Comparison of ENCODE assay signal across 8 cellular contexts in genomic region chr6:28587011-28587745, GRCh38.
A peak's percentile ranks its signal among the peaks of the same experiment; 100 is the strongest.
DNase-seq lines count a peak whose midpoint lies in the region; ATAC-seq and TF ChIP-seq lines count a peak whose summit lies in the region.

No MANE protein-coding gene starts in this region.

- H3K27ac Mint-ChIP-seq in activated CD8-positive, alpha-beta T cell treated with anti-CD3 and anti-CD28 coated beads, Interleukin-2, amount 10 ng/mL, durations not matched to agents 7 days and 5 days = peak overlapping the region; percentile 27
- H3K27ac Mint-ChIP-seq in endodermal cell = peak overlapping the region; percentile 95

- POLR2A ChIA-PET in activated CD8-positive, alpha-beta T cell treated with anti-CD3 and anti-CD28 coated beads, Interleukin-2, amount 10 ng/mL, durations not matched to agents 7 days and 5 days (lab: Charles Lee) = no interaction called here

- H3K36me3 ChIP-seq in endodermal cell (ENCODE audit: control insufficient read depth, insufficient read depth, low read length) (no peaks in the 10 kb centered on the region), mucosa of stomach (ENCODE audit: control insufficient read depth, insufficient read depth, low read length) (no peaks in the 10 kb centered on the region)

- H3K36me3 Mint-ChIP-seq in activated CD8-positive, alpha-beta T cell treated with anti-CD3 and anti-CD28 coated beads, Interleukin-2, amount 10 ng/mL, durations not matched to agents 7 days and 5 days (ENCODE audit: low read depth) = peaks cover 7% of the 10 kb centered on the region
- peaks cover 3% of the 10 kb centered on the region for H3K36me3 Mint-ChIP-seq in endodermal cell (ENCODE audit: low read depth)

- peaks cover 42% of the 10 kb centered on the region for H3K4me1 Mint-ChIP-seq in activated CD8-positive, alpha-beta T cell treated with anti-CD3 and anti-CD28 coated beads, Interleukin-2, amount 10 ng/mL, durations not matched to agents 7 days and 5 days (ENCODE audit: low read depth)
- H3K4me1 Mint-ChIP-seq in endodermal cell = peaks cover 38% of the 10 kb centered on the region

- peak overlapping the region; percentile 88 for H3K4me3 ChIP-seq in endodermal cell (ENCODE audit: low read length)
- H3K4me3 ChIP-seq in mucosa of stomach (ENCODE audit: low read length) = peak overlapping the region; percentile 39

- H3K9ac ChIP-seq in endodermal cell (ENCODE audit: extremely low read depth, low read length, poor library complexity, severe bottlenecking) = peak overlapping the region; percentile 63
- peak overlapping the region; percentile 43 for H3K9ac ChIP-seq in mucosa of stomach (ENCODE audit: low read length)

- H3K9me3 ChIP-seq in endodermal cell (ENCODE audit: control insufficient read depth, low read length) (no peaks in the 10 kb centered on the region), mucosa of stomach (ENCODE audit: control insufficient read depth, low read length) (no peaks in the 10 kb centered on the region)

- peaks cover 3% of the 10 kb centered on the region for H3K9me3 Mint-ChIP-seq in activated CD8-positive, alpha-beta T cell treated with anti-CD3 and anti-CD28 coated beads, Interleukin-2, amount 10 ng/mL, durations not matched to agents 7 days and 5 days (ENCODE audit: insufficient read depth)
- no peaks in the 10 kb centered on the region for H3K9me3 Mint-ChIP-seq in endodermal cell

- CTCF ChIA-PET in activated CD8-positive, alpha-beta T cell treated with anti-CD3 and anti-CD28 coated beads, Interleukin-2, amount 10 ng/mL, durations not matched to agents 7 days and 5 days (lab: Charles Lee) = interaction anchor here (1.3 kb wide), 1 partner anchor 231 kb away, joined by 3 read pairs; no protein-coding TSS in a partner anchor

- DNase-seq in NCI-H2227 (lab: John Stamatoyannopoulos, UW; ENCODE audit: unreplicated experiment) (peak; percentile 93), endodermal cell (peak; percentile 94), dermis blood vessel endothelial cell (no peak)
- peak; percentile 65 for DNase-seq in activated CD8-positive, alpha-beta T cell treated with anti-CD3 and anti-CD28 coated beads, Interleukin-2, amount 10 ng/mL, durations not matched to agents 7 days and 5 days
- DNase-seq in stimulated activated CD8-positive, alpha-beta memory T cell treated with anti-CD3 and anti-CD28 coated beads, Interleukin-7, amount 100 ng/mL, for 48 hours (ENCODE audit: extremely low read depth in 1 of 2, low read depth in 1 of 2) = peak; percentile 47

- 1 to 2% methylated on average over 27 to 40 of the region's 40 CpGs for WGBS in endodermal cell (ENCODE audit: insufficient coverage in 1 of 2, insufficient read length in 1 of 2), 2 experiments

- peaks cover 61% of the 10 kb centered on the region for H3K27me3 Mint-ChIP-seq in activated CD8-positive, alpha-beta T cell treated with anti-CD3 and anti-CD28 coated beads, Interleukin-2, amount 10 ng/mL, durations not matched to agents 7 days and 5 days (ENCODE audit: low read depth)
- peaks cover 22% of the 10 kb centered on the region for H3K27me3 Mint-ChIP-seq in endodermal cell (ENCODE audit: insufficient read depth)

- H3K27ac ChIP-seq in endodermal cell (ENCODE audit: low read depth, low read length) = no peak overlapping the region

- peaks cover 22% of the 10 kb centered on the region for H3K4me1 ChIP-seq in endodermal cell (ENCODE audit: control insufficient read depth, insufficient read depth, low read length)
- peaks cover 6% of the 10 kb centered on the region for H3K4me1 ChIP-seq in mucosa of stomach (ENCODE audit: control insufficient read depth, insufficient read depth, low read length)

- H3K27me3 ChIP-seq in endodermal cell (ENCODE audit: control insufficient read depth, insufficient read depth, low read length, poor library complexity, severe bottlenecking) = peaks cover 13% of the 10 kb centered on the region
- H3K27me3 ChIP-seq in mucosa of stomach (ENCODE audit: control insufficient read depth, insufficient read depth, low read length) = peaks cover 41% of the 10 kb centered on the region

- H3K4me3 Mint-ChIP-seq in activated CD8-positive, alpha-beta T cell treated with anti-CD3 and anti-CD28 coated beads, Interleukin-2, amount 10 ng/mL, durations not matched to agents 7 days and 5 days = peak overlapping the region; percentile 75
- H3K4me3 Mint-ChIP-seq in endodermal cell = peak overlapping the region; percentile 84

- ATAC-seq in GM18519 (IDR thresholded peaks at IDR 0.05; ENCODE audit: low FRiP score, unreplicated experiment) (peak; percentile 70), HG02938 (IDR thresholded peaks at IDR 0.05; ENCODE audit: unreplicated experiment) (peak; percentile 65)
- peak; percentile 85 for ATAC-seq in activated CD8-positive, alpha-beta T cell treated with anti-CD3 and anti-CD28 coated beads, Interleukin-2, amount 10 ng/mL, durations not matched to agents 7 days and 5 days

- no peak for TF ChIP-seq CTCF in endodermal cell (conservative IDR thresholded peaks at IDR 0.05)
